21 cellular contexts compared by ENCODE assay signal in genomic region chr19:18533058-18533457, GRCh38. TPM values are rescaled to one million over a fixed set of nuclear protein-coding genes. Genes with fewer than 3 reads are reported as not detected.
DNase-seq lines count a peak whose midpoint lies in the region; ATAC-seq and TF ChIP-seq lines count a peak whose summit lies in the region.
"Had no signal": no experiment of that assay in that cellular context is flagged by ENCODE, and none has a peak within 500 bp of the region (broad histone marks: within the 10 kb centered on the region; RNA-seq: fewer than 3 reads in every experiment).

No MANE protein-coding gene starts in this region.

- H3K4me1 Mint-ChIP-seq in HFFc6 (ENCODE audit: low read depth) (no peaks in the 10 kb centered on the region), endothelial cell (ENCODE audit: unreplicated experiment) (no peaks in the 10 kb centered on the region)

- intact Hi-C loops in sciatic nerve (cut with DNase I) (no loop called here), OCI-LY7 (cut with micrococcal nuclease; ENCODE audit: unreplicated experiment) (no loop called here)

- H3K9me3 ChIP-seq in OCI-LY7 (ENCODE audit: low read length), result no peaks in the 10 kb centered on the region
- H3K9me3 ChIP-seq: MG63, Peyer's patch had no signal

- H3K4me3 ChIP-seq in H7 (ENCODE audit: insufficient read depth, low read depth, low read length) (no peak overlapping the region), brain microvascular endothelial cell (ENCODE audit: low read depth, low read length) (no peak overlapping the region), OCI-LY7 (ENCODE audit: low read depth, low read length, poor library complexity, severe bottlenecking) (no peak overlapping the region)
- H3K4me3 ChIP-seq: MG63, Peyer's patch had no signal

- H3K4me3 Mint-ChIP-seq in HFFc6, result no peak overlapping the region
- H3K4me3 Mint-ChIP-seq in endothelial cell (ENCODE audit: unreplicated experiment), result no peak overlapping the region
- H3K4me3 Mint-ChIP-seq: CD4-positive, alpha-beta memory T cell; T-cell had no signal

- no TSS peak for BruUV-seq in OCI-LY7 (replicated peaks; lab: Mats Ljungman, UMichigan)

- H3K27me3 ChIP-seq in H7 (ENCODE audit: control insufficient read depth, insufficient read depth, low read length) (no peaks in the 10 kb centered on the region), brain microvascular endothelial cell (replicated peaks) (no peaks in the 10 kb centered on the region)
- H3K27me3 ChIP-seq: MG63, Peyer's patch had no signal

- peaks cover 21% of the 10 kb centered on the region for H3K36me3 Mint-ChIP-seq in HFFc6 (ENCODE audit: low read depth)
- H3K36me3 Mint-ChIP-seq in endothelial cell (ENCODE audit: low read depth, unreplicated experiment), result peaks cover 11% of the 10 kb centered on the region

- peaks cover 32% of the 10 kb centered on the region for H3K36me3 ChIP-seq in H7 (replicated peaks; ENCODE audit: control insufficient read depth, insufficient read depth, low read length)
- peaks cover 29% of the 10 kb centered on the region for H3K36me3 ChIP-seq in brain microvascular endothelial cell (replicated peaks)
- H3K36me3 ChIP-seq in OCI-LY7 (ENCODE audit: insufficient read depth, low read length), result peaks cover 41% of the 10 kb centered on the region

- H4K20me1 ChIP-seq in OCI-LY7 (ENCODE audit: insufficient read depth, low read length), result no peaks in the 10 kb centered on the region

- no peaks in the 10 kb centered on the region for H3K9me2 ChIP-seq in OCI-LY7 (ENCODE audit: insufficient read depth, low read length)

- peak; percentile 14; the same call in 1 of the 2 replicates for TF ChIP-seq CTCF in HFFc6 (IDR thresholded peaks at IDR 0.05)
- TF ChIP-seq CTCF in brain microvascular endothelial cell (IDR thresholded peaks at IDR 0.05; ENCODE audit: low read depth, low read length, missing control alignments), result peak; percentile 8
- no peak for TF ChIP-seq CTCF in endothelial cell (IDR thresholded peaks at IDR 0.05; ENCODE audit: unreplicated experiment)
- TF ChIP-seq CTCF in OCI-LY7 (conservative IDR thresholded peaks at IDR 0.05; ENCODE audit: low read length), result no peak

- H3K27ac Mint-ChIP-seq in HFFc6, result no peak overlapping the region
- no peak overlapping the region for H3K27ac Mint-ChIP-seq in endothelial cell (ENCODE audit: unreplicated experiment)
- H3K27ac Mint-ChIP-seq: CD4-positive, alpha-beta memory T cell; T-cell had no signal

- H3K27ac ChIP-seq in brain microvascular endothelial cell, result no peak overlapping the region
- no peak overlapping the region for H3K27ac ChIP-seq in OCI-LY7 (ENCODE audit: low read depth, low read length, poor library complexity, severe bottlenecking)
- H3K27ac ChIP-seq: Peyer's patch had no signal

- POLR2A ChIA-PET in OCI-LY7 (lab: Charles Lee), result no interaction called here

- CTCF ChIA-PET in OCI-LY7 (lab: Charles Lee; ENCODE audit: unreplicated experiment), result no interaction called here

- no peak overlapping the region for H2AFZ ChIP-seq in OCI-LY7 (ENCODE audit: low read length)

- in situ Hi-C loops in brain microvascular endothelial cell (cut with HindIII; ENCODE audit: low pct_ligation_motif_present, low sequenced_read_pairs), result no loop called here

- H3K27me3 Mint-ChIP-seq in HFFc6 (ENCODE audit: insufficient read depth) (no peaks in the 10 kb centered on the region; the same call in 1 of the 2 replicates), endothelial cell (ENCODE audit: unreplicated experiment) (peaks cover 5% of the 10 kb centered on the region)
- H3K27me3 Mint-ChIP-seq: CD4-positive, alpha-beta memory T cell; T-cell had no signal

- no peaks in the 10 kb centered on the region for H3K79me2 ChIP-seq in OCI-LY7 (ENCODE audit: insufficient read depth, low read depth, low read length)

- ATAC-seq in sciatic nerve, result peak; percentile 14
- no peak for ATAC-seq in HG02588 (IDR thresholded peaks at IDR 0.05; ENCODE audit: unreplicated experiment)
- ATAC-seq: T-cell had no signal

- H3K9me3 Mint-ChIP-seq in HFFc6 (no peaks in the 10 kb centered on the region), endothelial cell (ENCODE audit: unreplicated experiment) (no peaks in the 10 kb centered on the region)
- H3K9me3 Mint-ChIP-seq: T-cell had no signal

- no peak overlapping the region for H3K4me2 ChIP-seq in OCI-LY7 (ENCODE audit: low read length)

- DNase-seq in H7 (peak; percentile 40), HFFc6 (no peak), brain microvascular endothelial cell (no peak), sciatic nerve (ENCODE audit: low spot score) (no peak), endothelial cell (ENCODE audit: low spot score) (no peak), OCI-LY7 (ENCODE audit: low spot score) (no peak)
- DNase-seq: C1 segment of cervical spinal cord; CD4-positive, alpha-beta memory T cell; COR-L47; DMS53; KG1; MG63; NCI-H1417; NCI-H1694; NCI-H2029 treated with DMSO at 0.1 percent for 48 hours; NCI-H226; NCI-H510A; NCI-H69; Peyer's patch; T-cell had no signal

- H3K4me1 ChIP-seq in OCI-LY7 (ENCODE audit: insufficient read depth, low read length, poor library complexity, severe bottlenecking), result no peaks in the 10 kb centered on the region
- H3K4me1 ChIP-seq: Peyer's patch had no signal

RNA-seq across cellular contexts. Expression of gene FKBP8, which starts 10.3 kb away (rescaled TPM):
- 446 and 481 TPM in 2 replicates for total RNA-seq in H7 (2014; rRNA removed; shearing (Covaris generic))
- 100 to 1,000 TPM; 229 to 284 (median 241) TPM for total RNA-seq in HFFc6 (2021; fragmentation: NEBNext Ultra II Directional; extraction: Animal tissue kit (Norgen Biotek cat#: 25700))
- total RNA-seq in sciatic nerve, result 296 TPM
- total RNA-seq in endothelial cell (ENCODE audit: unreplicated experiment), result 229 TPM
- 159 and 200 TPM in 2 replicates for total RNA-seq in OCI-LY7 (2014; rRNA removed; shearing (Covaris generic))
- 189 and 201 TPM in 2 replicates for total RNA-seq in OCI-LY7 (2022)

RNA-seq across cellular contexts. Expression of gene ELL, which starts 11.2 kb away (rescaled TPM):
- total RNA-seq in H7 (2014; rRNA removed; shearing (Covaris generic)), result 16.4 and 17.0 TPM in 2 replicates
- total RNA-seq in HFFc6 (2021; fragmentation: NEBNext Ultra II Directional; extraction: Animal tissue kit (Norgen Biotek cat#: 25700)), result 10 to 100 TPM; 15.7 to 17.8 (median 16.4) TPM
- total RNA-seq in sciatic nerve, result 28.9 TPM
- total RNA-seq in endothelial cell (ENCODE audit: unreplicated experiment), result 11.0 TPM
- total RNA-seq in OCI-LY7 (2014; rRNA removed; shearing (Covaris generic)), result 14.4 and 18.7 TPM in 2 replicates
- total RNA-seq in OCI-LY7 (2022), result 24.6 and 26.5 TPM in 2 replicates

RNA-seq across cellular contexts. Expression of gene KXD1, which starts 24.6 kb away (rescaled TPM):
- 190 and 202 TPM in 2 replicates for total RNA-seq in H7 (2014; rRNA removed; shearing (Covaris generic))
- 100 to 1,000 TPM; 109 to 123 (median 115) TPM for total RNA-seq in HFFc6 (2021; fragmentation: NEBNext Ultra II Directional; extraction: Animal tissue kit (Norgen Biotek cat#: 25700))
- total RNA-seq in sciatic nerve (97.2 TPM), endothelial cell (ENCODE audit: unreplicated experiment) (105 TPM), OCI-LY7 (2022) (96.7 and 101 TPM in 2 replicates)
- total RNA-seq in OCI-LY7 (2014; rRNA removed; shearing (Covaris generic)), result 96.0 and 99.8 TPM in 2 replicates

RNA-seq across cellular contexts. Expression of gene UBA52, which starts 38.6 kb away (rescaled TPM):
- total RNA-seq in H7 (2014; rRNA removed; shearing (Covaris generic)), result 1,268 and 1,295 TPM in 2 replicates
- total RNA-seq in HFFc6 (2021; fragmentation: NEBNext Ultra II Directional; extraction: Animal tissue kit (Norgen Biotek cat#: 25700)), result 1,000 to 10,000 TPM; 1,140 to 1,305 (median 1,270) TPM
- total RNA-seq in sciatic nerve, result 779 TPM
- total RNA-seq in endothelial cell (ENCODE audit: unreplicated experiment), result 1,465 TPM
- total RNA-seq in OCI-LY7 (2014; rRNA removed; shearing (Covaris generic)), result 1,188 and 1,580 TPM in 2 replicates
- 1,496 and 1,653 TPM in 2 replicates for total RNA-seq in OCI-LY7 (2022)

RNA-seq across cellular contexts. Expression of gene REX1BD, which starts 55.5 kb away (rescaled TPM):
- 117 TPM in 2 replicates for total RNA-seq in H7 (2014; rRNA removed; shearing (Covaris generic))
- 10 to 100 TPM; 50.2 to 73.8 (median 60.8) TPM for total RNA-seq in HFFc6 (2021; fragmentation: NEBNext Ultra II Directional; extraction: Animal tissue kit (Norgen Biotek cat#: 25700))
- 58.1 TPM for total RNA-seq in sciatic nerve
- 88.8 TPM for total RNA-seq in endothelial cell (ENCODE audit: unreplicated experiment)
- total RNA-seq in OCI-LY7 (2014; rRNA removed; shearing (Covaris generic)), result 122 and 126 TPM in 2 replicates
- 84.6 and 88.8 TPM in 2 replicates for total RNA-seq in OCI-LY7 (2022)

Comparison
In these comparisons a context has a peak if more than half of its experiments do, and no peak if none do; other contexts are left out.
1. CTCF ChIP-seq: peak in HFFc6 (single experiment) and brain microvascular endothelial cell (single experiment); none in endothelial cell (single experiment) and OCI-LY7 (single experiment).